8 cellular contexts compared by ENCODE assay signal in the genomic region with DNA sequence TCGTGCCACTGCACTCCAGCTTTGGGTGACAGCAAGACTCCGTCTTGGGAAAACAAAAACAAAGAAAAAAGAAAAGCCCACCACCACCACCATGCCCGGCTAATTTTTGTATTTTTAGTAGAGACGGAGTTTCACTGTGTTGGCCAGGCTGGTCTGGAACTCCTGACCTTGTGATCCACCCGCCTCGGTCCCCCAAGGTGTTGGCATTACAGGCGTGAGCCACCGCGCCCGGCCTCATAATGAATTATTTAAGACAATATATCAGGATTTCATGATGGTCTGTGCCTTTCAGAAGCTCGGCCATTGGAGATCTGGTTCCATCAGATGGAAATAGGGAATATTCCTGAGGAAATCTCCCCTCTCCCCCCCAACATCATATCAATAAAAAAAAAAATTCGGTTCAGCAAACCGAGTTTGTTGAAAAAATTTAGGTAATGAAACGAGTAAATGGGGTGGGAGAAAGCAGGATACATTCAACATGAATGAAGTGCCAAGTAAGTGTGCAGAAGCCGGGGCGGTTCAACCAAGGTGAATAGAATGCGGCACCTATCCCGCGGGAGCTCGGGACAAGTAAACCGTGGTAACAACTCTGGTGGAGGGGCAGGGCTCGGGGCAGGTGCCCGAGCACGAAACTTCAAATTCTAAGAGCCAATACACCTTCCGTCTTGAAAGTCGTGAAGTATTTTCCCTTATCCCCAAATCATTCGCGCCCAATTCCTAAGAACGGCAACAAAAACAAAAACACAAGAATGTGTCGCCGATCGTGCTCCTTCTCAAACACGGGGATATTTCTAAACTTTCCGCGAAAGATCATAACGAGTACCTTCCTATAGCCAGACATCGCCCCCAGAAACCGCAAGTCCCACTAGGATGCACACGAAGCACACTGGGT. TPM values are rescaled to one million over a fixed set of nuclear protein-coding genes. Genes with fewer than 3 reads are reported as not detected.
DNase-seq lines count a peak whose midpoint lies in the region; ATAC-seq and TF ChIP-seq lines count a peak whose summit lies in the region.

No MANE protein-coding gene starts in this region.

- H3K79me1 ChIP-seq in mesendoderm (ENCODE audit: low read length): no peaks in the 10 kb centered on the region

- H3K79me2 ChIP-seq in mesendoderm (ENCODE audit: control insufficient read depth, insufficient read depth, low read length): peaks cover 17% of the 10 kb centered on the region

- CTCF ChIA-PET in MCF 10A (lab: Yijun Ruan, JAX): interaction anchor here (0.6 to 0.7 kb wide), 2 partner anchors 12 kb away, joined by 3 to 6 read pairs; no protein-coding TSS in a partner anchor

- DNase-seq in MCF 10A (ENCODE audit: unreplicated experiment): peak; percentile 18
- no peak for DNase-seq in mesendoderm
- DNase-seq in type B pancreatic cell (ENCODE audit: extremely low spot score, unreplicated experiment): no peak
- no peak for DNase-seq in EL
- DNase-seq in mesenteric fat pad (ENCODE audit: low spot score): no peak

- no peak overlapping the region for H2BK120ac ChIP-seq in mesendoderm (ENCODE audit: low read depth, low read length)

- peak overlapping the region; percentile 44 for H3K4me2 ChIP-seq in mesendoderm (ENCODE audit: low read length)

- H2BK5ac ChIP-seq in mesendoderm (ENCODE audit: low read length): no peak overlapping the region

- POLR2A ChIA-PET in MCF 10A (lab: Yijun Ruan, JAX): interaction anchor here (0.6 to 1.9 kb wide), 10 partner anchors 11 to 574 kb away, joined by 3 to 17 read pairs (median 4); a partner anchor contains a TSS

- no peak overlapping the region for H2BK15ac ChIP-seq in mesendoderm (replicated peaks; ENCODE audit: low read depth)

- H3K56ac ChIP-seq in mesendoderm (ENCODE audit: low read length): peak overlapping the region; percentile 86

- peak overlapping the region; percentile 76 for H3K27ac ChIP-seq in C4-2B
- H3K27ac ChIP-seq in KOPT-K1 (ENCODE audit: low read depth, low read length, poor library complexity, severe bottlenecking): peak overlapping the region; percentile 66
- H3K27ac ChIP-seq in mesendoderm (ENCODE audit: low read depth, low read length): no peak overlapping the region

- H3K9me3 Mint-ChIP-seq in MCF 10A (ENCODE audit: unreplicated experiment) (no peaks in the 10 kb centered on the region), type B pancreatic cell (no peaks in the 10 kb centered on the region)

- H3K4ac ChIP-seq in mesendoderm (ENCODE audit: low read depth, low read length): no peak overlapping the region

- H3K27me3 ChIP-seq in mesendoderm (ENCODE audit: insufficient read depth, low read length, poor library complexity): no peaks in the 10 kb centered on the region

- H3K4me1 ChIP-seq in mesendoderm (ENCODE audit: control insufficient read depth, low read depth, low read length): no peaks in the 10 kb centered on the region

- H3K36me3 Mint-ChIP-seq in MCF 10A (ENCODE audit: insufficient read depth, unreplicated experiment) (no peaks in the 10 kb centered on the region), type B pancreatic cell (no peaks in the 10 kb centered on the region)

- H3K27me3 Mint-ChIP-seq in MCF 10A (ENCODE audit: insufficient read depth, unreplicated experiment) (no peaks in the 10 kb centered on the region), type B pancreatic cell (no peaks in the 10 kb centered on the region)

- no peak for ATAC-seq in HG03354 (IDR thresholded peaks at IDR 0.05; ENCODE audit: poor library complexity, severe bottlenecking, unreplicated experiment)

- intact Hi-C loops in MCF 10A (cut with micrococcal nuclease): no loop called here

- no peak overlapping the region for H4K8ac ChIP-seq in mesendoderm (ENCODE audit: low read depth, low read length)

- H3K9me3 ChIP-seq in KOPT-K1 (ENCODE audit: insufficient read depth, low read length, poor library complexity, severe bottlenecking): no peaks in the 10 kb centered on the region

- no peak overlapping the region for H2AK5ac ChIP-seq in mesendoderm (ENCODE audit: low read length)

- peaks cover 6% of the 10 kb centered on the region for H3K36me3 ChIP-seq in KOPT-K1 (ENCODE audit: insufficient read depth, low read length)
- no peaks in the 10 kb centered on the region for H3K36me3 ChIP-seq in mesendoderm (ENCODE audit: control insufficient read depth, insufficient read depth, low read length)

- WGBS in mesendoderm (ENCODE audit: extremely low coverage, insufficient coverage, low lambda C conversion rate): no CpG with 5 or more reads among the region's 39 CpGs

- peak overlapping the region; percentile 89 for H3K4me3 Mint-ChIP-seq in MCF 10A (ENCODE audit: unreplicated experiment)
- peak overlapping the region; percentile 95 for H3K4me3 Mint-ChIP-seq in type B pancreatic cell

- H3K4me1 Mint-ChIP-seq in MCF 10A (ENCODE audit: insufficient read depth, unreplicated experiment) (no peaks in the 10 kb centered on the region), type B pancreatic cell (ENCODE audit: unreplicated experiment) (peaks cover 12% of the 10 kb centered on the region)

- BruUV-seq in MCF 10A (replicated peaks; lab: Mats Ljungman, UMichigan): no TSS peak

- peak overlapping the region; percentile 69 for H3K27ac Mint-ChIP-seq in MCF 10A (ENCODE audit: low read depth, unreplicated experiment)
- H3K27ac Mint-ChIP-seq in type B pancreatic cell: peak overlapping the region; percentile 92

- H3K4me3 ChIP-seq in mesendoderm (ENCODE audit: low read length): peak overlapping the region; percentile 76

- H3K23ac ChIP-seq in mesendoderm (ENCODE audit: low read length): no peak overlapping the region

- no peak overlapping the region for H3K18ac ChIP-seq in mesendoderm (ENCODE audit: low read length)

- H4K5ac ChIP-seq in mesendoderm (ENCODE audit: low read length): no peak overlapping the region

- peak overlapping the region; percentile 72 for H3K9ac ChIP-seq in mesendoderm (ENCODE audit: low read length)

- TF ChIP-seq CTCF in C4-2B (conservative IDR thresholded peaks at IDR 0.05): no peak
- no peak for TF ChIP-seq CTCF in MCF 10A (IDR thresholded peaks at IDR 0.05; ENCODE audit: unreplicated experiment)
- TF ChIP-seq CTCF in type B pancreatic cell (conservative IDR thresholded peaks at IDR 0.05): no peak

RNA-seq across cellular contexts. Expression of a gene that starts 0.8 kb away (rescaled TPM):
- total RNA-seq in MCF 10A (2022): 32.4 and 43.2 TPM in 2 replicates
- 38.5 TPM for polyA plus RNA-seq in mesendoderm (2013, experiment 1 of 2)
- polyA plus RNA-seq in mesendoderm (2013, experiment 2 of 2): 38.7 TPM
- 24.5 and 27.3 TPM in 2 replicates for total RNA-seq in type B pancreatic cell (ENCODE audit: low replicate concordance)
- 25.6 TPM for total RNA-seq in mesenteric fat pad
